In genomic region chr18:21901423-21901822, GRCh38 we compare ENCODE assay signal across 2 cellular contexts.
TF ChIP-seq lines count a peak whose summit lies in the region.

No MANE protein-coding gene starts in this region.

TF ChIP-seq in HepG2, 621 proteins besides CTCF, POLR2A, EP300 and RAD21:
- no peak for TF ChIP-seq ZNF281 (CRISPR knock-in tag; IDR thresholded peaks at IDR 0.05; ENCODE audit: borderline replicate concordance)
- peak; percentile 78 to 84 for TF ChIP-seq MAFK (conservative IDR thresholded peaks at IDR 0.05 in 1 of 2, IDR thresholded peaks at IDR 0.05 in 1 of 2; ENCODE audit: low read length in 2 of 2)
- TF ChIP-seq RBFOX2 (IDR thresholded peaks at IDR 0.05; ENCODE audit: low read depth, low read length) = no peak
- no peak for TF ChIP-seq NR1H2 (CRISPR knock-in tag; IDR thresholded peaks at IDR 0.05; ENCODE audit: borderline replicate concordance, low read depth)
- TF ChIP-seq TEAD2 (CRISPR knock-in tag; IDR thresholded peaks at IDR 0.05) = no peak
- TF ChIP-seq MLX (CRISPR knock-in tag; IDR thresholded peaks at IDR 0.05) = no peak
- peak; percentile 69 for TF ChIP-seq MAFF (IDR thresholded peaks at IDR 0.05; ENCODE audit: low read depth, low read length)
- no peak for TF ChIP-seq ZNF282 (IDR thresholded peaks at IDR 0.05; ENCODE audit: partially characterized antibody)
- TF ChIP-seq GABPB1 (CRISPR knock-in tag; IDR thresholded peaks at IDR 0.05) = no peak
- TF ChIP-seq ZNF678 (CRISPR knock-in tag; IDR thresholded peaks at IDR 0.05) = no peak
- no peak for TF ChIP-seq ZNF317 (CRISPR knock-in tag; IDR thresholded peaks at IDR 0.05)
- no peak for TF ChIP-seq CBX5 (CRISPR knock-in tag; IDR thresholded peaks at IDR 0.05; ENCODE audit: borderline replicate concordance)

TF ChIP-seq in K562, 482 proteins besides CTCF, POLR2A, EP300 and RAD21:
- no peak for TF ChIP-seq HES1 (IDR thresholded peaks at IDR 0.05; ENCODE audit: low read depth)
- TF ChIP-seq HIVEP1 (CRISPR knock-in tag; IDR thresholded peaks at IDR 0.05) = no peak
- no peak for TF ChIP-seq MNT (conservative IDR thresholded peaks at IDR 0.05)
- no peak for TF ChIP-seq OTX1 (CRISPR knock-in tag; IDR thresholded peaks at IDR 0.05)
- TF ChIP-seq ZNF75A (CRISPR knock-in tag; IDR thresholded peaks at IDR 0.05) = no peak
- TF ChIP-seq ID3 (CRISPR knock-in tag; IDR thresholded peaks at IDR 0.05) = no peak
- TF ChIP-seq ID3 (tag; IDR thresholded peaks at IDR 0.05) = no peak
- peak; percentile 30 for TF ChIP-seq C11orf30 (IDR thresholded peaks at IDR 0.05; ENCODE audit: low read depth)
- TF ChIP-seq ZNF57 (CRISPR knock-in tag; IDR thresholded peaks at IDR 0.05) = no peak
- TF ChIP-seq CHD7 (IDR thresholded peaks at IDR 0.05; ENCODE audit: low read depth, low read length) = no peak
- TF ChIP-seq ZNF77 (CRISPR knock-in tag; IDR thresholded peaks at IDR 0.05) = no peak
- no peak for TF ChIP-seq NCOA2 (IDR thresholded peaks at IDR 0.05; ENCODE audit: partially characterized antibody in 2 of 2)
- 0 out of 2 replicates have a peak, but pooled peaks have one; percentile 37 for TF ChIP-seq MAFF (IDR thresholded peaks at IDR 0.05; ENCODE audit: low read length)
- no peak for TF ChIP-seq TBL1XR1 (IDR thresholded peaks at IDR 0.05; ENCODE audit: low read length in 2 of 2)
- TF ChIP-seq ZNF316 (IDR thresholded peaks at IDR 0.05) = peak; percentile 67
- TF ChIP-seq HDAC1 (IDR thresholded peaks at IDR 0.05) = no peak
- TF ChIP-seq NCOA4 (IDR thresholded peaks at IDR 0.05; ENCODE audit: partially characterized antibody) = no peak
- peak; percentile 27; the same call in 1 of the 2 replicates for TF ChIP-seq MAFG (tag; conservative IDR thresholded peaks at IDR 0.05)
- no peak for TF ChIP-seq CBX8 (IDR thresholded peaks at IDR 0.05; ENCODE audit: borderline replicate concordance, extremely low read depth, low read depth, low read length, poor library complexity, severe bottlenecking)
- TF ChIP-seq ILK (tag; IDR thresholded peaks at IDR 0.05; ENCODE audit: borderline replicate concordance, low read depth) = no peak
